In genomic region chr19:51097166-51097736, GRCh38 we compare ENCODE assay signal across 8 cellular contexts. TPM values are rescaled to one million over a fixed set of nuclear protein-coding genes. Genes with fewer than 3 reads are reported as not detected.
A peak's percentile ranks its signal among the peaks of the same experiment; 100 is the strongest.
DNase-seq lines count a peak whose midpoint lies in the region; ATAC-seq, FAIRE-seq and TF ChIP-seq lines count a peak whose summit lies in the region.

No MANE protein-coding gene starts in this region.

- no peak overlapping the region for H3K9ac ChIP-seq in BLaER1 treated with 17β-estradiol and CSF1 and Interleukin-3, amounts not matched to agents 10 nM and 100 nM
- H3K9ac ChIP-seq in parathyroid adenoma: no peak overlapping the region

- POLR2A ChIA-PET in HEK293 (lab: Yijun Ruan, JAX): interaction anchor here (0.8 kb wide), 1 partner anchor 292 kb away, joined by 3 read pairs; no protein-coding TSS in a partner anchor

- H3K4me3 ChIP-seq in BLaER1 treated with 17β-estradiol and CSF1 and Interleukin-3, amounts not matched to agents 10 nM and 100 nM: no peak overlapping the region
- no peak overlapping the region for H3K4me3 ChIP-seq in HEK293 (ENCODE audit: low read depth, low read length)
- no peak overlapping the region for H3K4me3 ChIP-seq in parathyroid adenoma (ENCODE audit: low read depth, low read length)
- no peak overlapping the region for H3K4me3 ChIP-seq in upper lobe of right lung

- peaks cover 0 to 87% (median 34%) of the 10 kb centered on the region in 11 experiments; a peak in 16 of 22 replicates for H4K20me1 ChIP-seq in BLaER1 treated with 17β-estradiol and CSF1 and Interleukin-3, amounts not matched to agents 10 nM and 100 nM

- H3K36me3 ChIP-seq in BLaER1 treated with 17β-estradiol and CSF1 and Interleukin-3, amounts not matched to agents 10 nM and 100 nM: peaks cover 34 to 67% (median 53%) of the 10 kb centered on the region in 11 experiments
- peaks cover 7 to 28% of the 10 kb centered on the region in 2 experiments; a peak in 2 of 3 replicates for H3K36me3 ChIP-seq in HEK293 (ENCODE audit: control insufficient read depth in 2 of 2, insufficient read depth in 1 of 2, low read length in 2 of 2)
- H3K36me3 ChIP-seq in parathyroid adenoma (ENCODE audit: control insufficient read depth, insufficient read depth, low read length): no peaks in the 10 kb centered on the region
- H3K36me3 ChIP-seq in upper lobe of right lung: peaks cover 17% of the 10 kb centered on the region

- CTCF ChIA-PET in HEK293 (lab: Yijun Ruan, JAX): interaction anchor here (0.6 to 7.0 kb wide), 24 partner anchors 11 to 559 kb away, joined by 3 to 177 read pairs (median 4); partner anchors contain the start of genes CTU1 and KLK10

- H3K27me3 ChIP-seq in BLaER1 treated with 17β-estradiol and CSF1 and Interleukin-3, amounts not matched to agents 10 nM and 100 nM: no peaks in the 10 kb centered on the region
- no peaks in the 10 kb centered on the region for H3K27me3 ChIP-seq in foreskin keratinocyte
- no peaks in the 10 kb centered on the region for H3K27me3 ChIP-seq in parathyroid adenoma (ENCODE audit: control insufficient read depth, insufficient read depth, low read length)
- no peaks in the 10 kb centered on the region for H3K27me3 ChIP-seq in upper lobe of right lung

- H2AFZ ChIP-seq in parathyroid adenoma: no peak overlapping the region

- peaks cover 32 to 54% (median 38%) of the 10 kb centered on the region in 10 experiments for H3K4me1 ChIP-seq in BLaER1 treated with 17β-estradiol and CSF1 and Interleukin-3, amounts not matched to agents 10 nM and 100 nM
- H3K4me1 ChIP-seq in HEK293 (ENCODE audit: control insufficient read depth, insufficient read depth, low read length) (peaks cover 13% of the 10 kb centered on the region), foreskin keratinocyte (peaks cover 11% of the 10 kb centered on the region), parathyroid adenoma (peaks cover 7% of the 10 kb centered on the region), upper lobe of right lung (no peaks in the 10 kb centered on the region)

- FAIRE-seq in RCC 7860 (lab: Jason Lieb, UNC): no peak

- H3K79me2 ChIP-seq in parathyroid adenoma: no peaks in the 10 kb centered on the region

- H3K9me3 ChIP-seq in BLaER1 treated with 17β-estradiol and CSF1 and Interleukin-3, amounts not matched to agents 10 nM and 100 nM (replicated peaks in 1 of 11): peaks cover 0 to 4% (median 0%) of the 10 kb centered on the region in 11 experiments; a peak in 1 of 22 replicates
- H3K9me3 ChIP-seq in HEK293 (ENCODE audit: control insufficient read depth, insufficient read depth, low read depth, low read length): no peaks in the 10 kb centered on the region
- no peaks in the 10 kb centered on the region for H3K9me3 ChIP-seq in parathyroid adenoma (ENCODE audit: control insufficient read depth, low read length)
- no peaks in the 10 kb centered on the region for H3K9me3 ChIP-seq in upper lobe of right lung

- intact Hi-C loops in upper lobe of right lung (cut with DNase I): no loop called here

- peak; percentile 53 for TF ChIP-seq CTCF in HEK293 (tag by site-specific recombination; IDR thresholded peaks at IDR 0.05)
- TF ChIP-seq CTCF in foreskin keratinocyte (conservative IDR thresholded peaks at IDR 0.05): peak; percentile 79
- peak; percentile 66 for TF ChIP-seq CTCF in parathyroid adenoma (IDR thresholded peaks at IDR 0.05)
- peak; percentile 56 for TF ChIP-seq CTCF in upper lobe of right lung (IDR thresholded peaks at IDR 0.05)

- H3K27ac ChIP-seq in BLaER1 treated with 17β-estradiol and CSF1 and Interleukin-3, amounts not matched to agents 10 nM and 100 nM: peak overlapping the region in 5 of 11 experiments; percentile 1 to 28 (median 12); a peak in 4 of 22 replicates
- no peak overlapping the region for H3K27ac ChIP-seq in HEK293 (ENCODE audit: extremely low read depth, low read depth, low read length)
- no peak overlapping the region for H3K27ac ChIP-seq in foreskin keratinocyte
- no peak overlapping the region for H3K27ac ChIP-seq in parathyroid adenoma
- H3K27ac ChIP-seq in upper lobe of right lung: no peak overlapping the region

- DNase-seq in RCC 7860 (ENCODE audit: low spot score) (peak; percentile 28), foreskin keratinocyte (peak; percentile 88 to 92), upper lobe of right lung (peak; percentile 89)
- DNase-seq in activated T-helper 9 cell treated with anti-CD3 and anti-CD28 coated beads, Interleukin-2, amount 50 U/mL, for 16 hours (ENCODE audit: low read depth): peak; percentile 63

- ATAC-seq in foreskin keratinocyte (peak; percentile 85), upper lobe of right lung (peak; percentile 77), GM18867 (IDR thresholded peaks at IDR 0.05; ENCODE audit: unreplicated experiment) (no peak)

- H3K4me2 ChIP-seq in BLaER1 treated with 17β-estradiol and CSF1 and Interleukin-3, amounts not matched to agents 10 nM and 100 nM: peak overlapping the region; percentile 8 to 62 (median 27); a peak in 17 of 22 replicates
- H3K4me2 ChIP-seq in parathyroid adenoma (ENCODE audit: low read length): no peak overlapping the region

TF ChIP-seq in HEK293, 187 proteins besides CTCF, POLR2A, EP300 and RAD21 (continues in another document):
- TF ChIP-seq HOXA7 (CRISPR knock-in tag; IDR thresholded peaks at IDR 0.05; ENCODE audit: borderline replicate concordance) (no peak), ZNF24 (tag by site-specific recombination; IDR thresholded peaks at IDR 0.05) (no peak), PRDM10 (tag by site-specific recombination; IDR thresholded peaks at IDR 0.05) (peak; percentile 80), GLIS1 (tag by site-specific recombination; IDR thresholded peaks at IDR 0.05) (0 out of 2 replicates have a peak, but pooled peaks have one; percentile 5), REST (tag by site-specific recombination; IDR thresholded peaks at IDR 0.05) (no peak)

RNA-seq across cellular contexts. Expression of gene CTU1, which starts 11.0 kb away (rescaled TPM):
- total RNA-seq in foreskin keratinocyte: 4.9 and 5.0 TPM in 2 replicates
- polyA plus RNA-seq in foreskin keratinocyte: 5.3 and 5.4 TPM in 2 replicates
- 8.5 TPM for total RNA-seq in upper lobe of right lung

RNA-seq across cellular contexts. Expression of gene KLK14, which starts 14.6 kb away (rescaled TPM):
- not detected in 2 replicates for total RNA-seq in foreskin keratinocyte
- 0.10 and 0.19 TPM in 2 replicates for polyA plus RNA-seq in foreskin keratinocyte
- total RNA-seq in upper lobe of right lung: not detected

RNA-seq across cellular contexts. Expression of gene SIGLEC9, which starts 27.5 kb away (rescaled TPM):
- not detected in 2 replicates for total RNA-seq in foreskin keratinocyte
- not detected in 2 replicates for polyA plus RNA-seq in foreskin keratinocyte
- 14.5 TPM for total RNA-seq in upper lobe of right lung

RNA-seq across cellular contexts. Expression of gene KLK13, which starts 32.4 kb away (rescaled TPM):
- total RNA-seq in foreskin keratinocyte (0.14 and 0.39 TPM in 2 replicates), upper lobe of right lung (not detected)
- 0.12 and 0.36 TPM in 2 replicates for polyA plus RNA-seq in foreskin keratinocyte

RNA-seq across cellular contexts. Expression of gene SIGLEC7, which starts 44.9 kb away (rescaled TPM):
- not detected in 2 replicates for total RNA-seq in foreskin keratinocyte
- polyA plus RNA-seq in foreskin keratinocyte: not detected in 2 replicates
- total RNA-seq in upper lobe of right lung: 11.0 TPM

Comparison
In these comparisons a context has a peak if more than half of its experiments do, and no peak if none do; other contexts are left out.
1. DNase-seq: peak in every context shown above with its lines; median percentile 90 in foreskin keratinocyte; 89 in upper lobe of right lung; 63 in activated T-helper 9 cell treated with anti-CD3 and anti-CD28 coated beads, Interleukin-2, amount 50 U/mL, for 16 hours; 28 in RCC 7860.
2. RNA of gene SIGLEC9, which starts 27.5 kb away (total RNA-seq): 14.5 TPM in upper lobe of right lung (single experiment); not detected in foreskin keratinocyte; every median in the first group is over 10 times any median in the second.
3. Peak in every context shown above with its lines, with median percentiles within 50 percentile points of each other: CTCF ChIP-seq.